Comparison of ENCODE assay signal across 11 cellular contexts in genomic region chr21:15293251-15293650, GRCh38.
DNase-seq lines count a peak whose midpoint lies in the region; ATAC-seq and TF ChIP-seq lines count a peak whose summit lies in the region.
"Had no signal": no experiment of that assay in that cellular context is flagged by ENCODE, and none has a peak within 500 bp of the region (broad histone marks: within the 10 kb centered on the region; RNA-seq: fewer than 3 reads in every experiment).

No MANE protein-coding gene starts in this region.

- ATAC-seq in esophagus mucosa: peak; percentile 89

- no peaks in the 10 kb centered on the region for H3K36me3 Mint-ChIP-seq in neural crest cell (ENCODE audit: low read depth)

- no peaks in the 10 kb centered on the region for H3K27me3 Mint-ChIP-seq in neural crest cell (ENCODE audit: low read depth)
- H3K27me3 Mint-ChIP-seq: activated B cell treated with CpG ODN at 0.5 μM for 24 hours; central memory CD8-positive, alpha-beta T cell had no signal

- H3K4me1 Mint-ChIP-seq in neural crest cell: peaks cover 37% of the 10 kb centered on the region
- H3K4me1 Mint-ChIP-seq: central memory CD8-positive, alpha-beta T cell had no signal

- no peak for TF ChIP-seq CTCF in neural crest cell (conservative IDR thresholded peaks at IDR 0.05)

- H3K4me3 Mint-ChIP-seq in neural crest cell: no peak overlapping the region
- H3K4me3 Mint-ChIP-seq: activated B cell treated with CpG ODN at 0.5 μM for 24 hours; central memory CD8-positive, alpha-beta T cell had no signal

- peak overlapping the region; percentile 37 for H3K27ac Mint-ChIP-seq in neural crest cell (ENCODE audit: unreplicated experiment)
- H3K27ac Mint-ChIP-seq: activated B cell treated with CpG ODN at 0.5 μM for 24 hours had no signal

- H3K9me3 Mint-ChIP-seq in neural crest cell: no peaks in the 10 kb centered on the region
- H3K9me3 Mint-ChIP-seq: activated B cell treated with CpG ODN at 0.5 μM for 24 hours; central memory CD8-positive, alpha-beta T cell had no signal

- DNase-seq in Daoy (ENCODE audit: low read depth) (peak; percentile 27), NCI-H69 (lab: John Stamatoyannopoulos, UW) (peak; percentile 23), neural crest cell (ENCODE audit: low read depth, low spot score) (no peak), T-helper 9 cell (no peak), RPMI8226 (no peak)
- DNase-seq in activated effector memory CD4-positive, alpha-beta T cell treated with Interleukin-2 at 50 U/mL for 16 hours: no peak
- no peak for DNase-seq in activated CD4-positive, alpha-beta T cell treated with anti-CD3 and anti-CD28 coated beads, Interleukin-2, amount 50 U/mL, for 1 hour
- DNase-seq: activated B cell treated with CpG ODN at 0.5 μM for 24 hours, NCI-H187 had no signal

Comparison
In these comparisons a context has a peak if more than half of its experiments do, and no peak if none do; other contexts are left out.
1. DNase-seq: peak in Daoy (single experiment) and NCI-H69 (single experiment); none in neural crest cell (single experiment), activated effector memory CD4-positive, alpha-beta T cell treated with Interleukin-2 at 50 U/mL for 16 hours (single experiment), activated CD4-positive, alpha-beta T cell treated with anti-CD3 and anti-CD28 coated beads, Interleukin-2, amount 50 U/mL, for 1 hour (single experiment), T-helper 9 cell (single experiment) and RPMI8226 (single experiment).